27 cellular contexts compared by ENCODE assay signal in genomic region chr6:41675176-41675767, GRCh38. TPM values are rescaled to one million over a fixed set of nuclear protein-coding genes. Genes with fewer than 3 reads are reported as not detected.
DNase-seq lines count a peak whose midpoint lies in the region; ATAC-seq, FAIRE-seq and TF ChIP-seq lines count a peak whose summit lies in the region.
"Had no signal": no experiment of that assay in that cellular context is flagged by ENCODE, and none has a peak within 500 bp of the region (broad histone marks: within the 10 kb centered on the region; RNA-seq: fewer than 3 reads in every experiment).

No MANE protein-coding gene starts in this region.

- H3K9me3 ChIP-seq in H1 (ENCODE audit: insufficient read depth in 2 of 2, low read depth in 1 of 2, low read length in 1 of 2) = no peaks in the 10 kb centered on the region
- H3K9me3 ChIP-seq: colonic mucosa, esophagus squamous epithelium, sigmoid colon, SJCRH30, stomach, tibial artery had no signal

- no peak for TF ChIP-seq EP300 in H1 (IDR thresholded peaks at IDR 0.05; ENCODE audit: borderline replicate concordance in 1 of 2, low read depth in 2 of 2, low read length in 2 of 2)

- POLR2A ChIA-PET in H1 (lab: Charles Lee; ENCODE audit: partially characterized antibody) = no interaction called here

- H2BK20ac ChIP-seq in H1 (ENCODE audit: low read length) = no peak overlapping the region

- CTCF ChIA-PET in H1 (lab: Charles Lee; ENCODE audit: partially characterized antibody) = interaction anchor here (0.7 to 3.9 kb wide), 9 partner anchors 8 to 307 kb away, joined by 3 to 16 read pairs (median 3); no protein-coding TSS in a partner anchor

- DNase-seq in NCI-H1694 (lab: John Stamatoyannopoulos, UW) = peak; percentile 95
- DNase-seq in NCI-H524 (lab: John Stamatoyannopoulos, UW) = peak; percentile 92 to 97
- DNase-seq in H1 (ENCODE audit: low read depth in 1 of 2, low spot score in 2 of 2) = no peak
- peak; percentile 52 for DNase-seq in posterior vena cava (ENCODE audit: low spot score)
- DNase-seq in activated CD4-positive, alpha-beta T cell treated with anti-CD3 and anti-CD28 coated beads for 1 hour = no peak
- DNase-seq in D341Med (ENCODE audit: low spot score) = no peak
- DNase-seq: activated CD4-positive, alpha-beta T cell treated with anti-CD3 and anti-CD28 coated beads, Interleukin-2, amount 10 ng/mL, durations not matched to agents 7 days and 5 days; activated naive CD4-positive, alpha-beta T cell treated with anti-CD3 and anti-CD28 coated beads, Interleukin-2, amount 50 U/mL, for 16 hours; activated T-cell treated with anti-CD3 and anti-CD28 coated beads, Interleukin-2, amount 50 U/mL, for 72 hours; amygdala; CD4-positive, alpha-beta T cell; colonic mucosa; esophagus squamous epithelium; hypothalamus; natural killer cell; NCI-H226; sigmoid colon; SJCRH30; stomach had no signal

- no peak overlapping the region for H3K14ac ChIP-seq in H1 (ENCODE audit: insufficient read length)

- TF ChIP-seq CTCF in H1 (IDR thresholded peaks at IDR 0.05; ENCODE audit: control extremely low read depth in 1 of 3, insufficient read depth in 1 of 3, low read depth in 1 of 3, low read length in 3 of 3) = no peak

- H3K23me2 ChIP-seq in H1 (ENCODE audit: low read depth, low read length) = 0 out of 2 replicates have a peak, but pooled peaks cover 2% of the 10 kb centered on the region

- 0 out of 2 replicates have a peak overlapping the region, but pooled peaks have one; percentile 12 for H2BK15ac ChIP-seq in H1 (ENCODE audit: low read length)

- H4K8ac ChIP-seq in H1 (ENCODE audit: extremely low read depth, insufficient read depth, low read length) = no peak overlapping the region

- no peak overlapping the region for H3K4me2 ChIP-seq in H1 (ENCODE audit: insufficient read depth in 1 of 2, low read depth in 2 of 2, low read length in 2 of 2)
- H3K4me2 ChIP-seq: GM23338, KMS-11 had no signal

- H3K9ac ChIP-seq in H1 (replicated peaks in 1 of 4; ENCODE audit: extremely low read depth in 1 of 4, low read depth in 3 of 4, low read length in 3 of 4) = no peak overlapping the region
- H3K9ac ChIP-seq: KMS-11 had no signal

- ATAC-seq in GM18511 (IDR thresholded peaks at IDR 0.05; ENCODE audit: unreplicated experiment) = no peak
- ATAC-seq: activated T-cell treated with anti-CD3 and anti-CD28 coated beads, Interleukin-2, amount 50 U/mL, for 72 hours; GM23338; natural killer cell; Panc1 had no signal

- FAIRE-seq in H1 (lab: Jason Lieb, UNC) = no peak
- FAIRE-seq: bronchial epithelial cell, frontal cortex, G401.6 had no signal

- no peak overlapping the region for H3K18ac ChIP-seq in H1 (ENCODE audit: extremely low read depth, low read length)

- H4K5ac ChIP-seq in H1 (ENCODE audit: insufficient read length, low read depth, low read length) = no peak overlapping the region

- H2BK12ac ChIP-seq in H1 (ENCODE audit: low read depth, low read length) = no peak overlapping the region

- intact Hi-C loops in posterior vena cava (cut with DNase I) = no loop called here

- H3K23ac ChIP-seq in H1 (ENCODE audit: insufficient read length) = no peak overlapping the region

- no peak overlapping the region for H3K56ac ChIP-seq in H1 (replicated peaks; ENCODE audit: insufficient read length, low read depth, low read length)

- no peak overlapping the region for H2BK5ac ChIP-seq in H1 (ENCODE audit: low read depth, low read length)

- no peak overlapping the region for H4K91ac ChIP-seq in H1 (replicated peaks; ENCODE audit: insufficient read length, low read length)

- TF ChIP-seq POLR2A in H1 (IDR thresholded peaks at IDR 0.05; ENCODE audit: control extremely low read depth in 1 of 2, low read depth in 2 of 2, low read length in 2 of 2) = no peak

- no peak overlapping the region for H3K27ac ChIP-seq in H1 (ENCODE audit: low read depth, low read length)
- H3K27ac ChIP-seq: colonic mucosa, esophagus squamous epithelium, KMS-11, sigmoid colon, SJCRH30, stomach, tibial artery had no signal

- H4K20me1 ChIP-seq in H1 (replicated peaks in 1 of 2; ENCODE audit: control insufficient read depth in 1 of 2, insufficient read depth in 2 of 2, low read length in 2 of 2) = no peaks in the 10 kb centered on the region

- H3K4me3 ChIP-seq in H1 (ENCODE audit: extremely low read depth in 1 of 4, insufficient read depth in 2 of 4, low read depth in 3 of 4, low read length in 4 of 4) = no peak overlapping the region
- H3K4me3 ChIP-seq: colonic mucosa, esophagus squamous epithelium, GM23338, sigmoid colon, SJCRH30, stomach, tibial artery had no signal

- no peaks in the 10 kb centered on the region for H3K79me1 ChIP-seq in H1 (ENCODE audit: low read depth, low read length)

- no peak for TF ChIP-seq RAD21 in H1 (IDR thresholded peaks at IDR 0.05 in 1 of 2, conservative IDR thresholded peaks at IDR 0.05 in 1 of 2; ENCODE audit: low read depth in 2 of 2, low read length in 2 of 2)

- 83% methylated on average over 6 of the region's 6 CpGs; no CpG with 5 or more reads in 1 of the 2 experiments for WGBS in H1 (ENCODE audit: extremely low coverage in 1 of 2, insufficient coverage in 1 of 2, insufficient read length in 1 of 2, insufficient replicate concordance in 2 of 2, low coverage in 1 of 2, low lambda C conversion rate in 2 of 2, missing lambda C conversion rate in 1 of 2), 2 experiments

- H2AK5ac ChIP-seq in H1 (ENCODE audit: low read depth, low read length) = peak overlapping the region; percentile 24; the same call in 1 of the 2 replicates

- no peaks in the 10 kb centered on the region for H3K79me2 ChIP-seq in H1 (ENCODE audit: control insufficient read depth in 1 of 2, insufficient read depth in 2 of 2, low read length in 2 of 2)

- no peak overlapping the region for H2BK120ac ChIP-seq in H1 (replicated peaks; ENCODE audit: low read depth, low read length)

- no peaks in the 10 kb centered on the region for H3K36me3 ChIP-seq in H1 (ENCODE audit: control insufficient read depth in 2 of 4, insufficient read depth in 4 of 4, low read length in 3 of 4)
- H3K36me3 ChIP-seq: colonic mucosa, esophagus squamous epithelium, sigmoid colon, SJCRH30, stomach, tibial artery had no signal

- H3K4ac ChIP-seq in H1 (replicated peaks; ENCODE audit: insufficient read length, low read depth, low read length) = no peak overlapping the region

- H3K4me1 ChIP-seq in H1 (replicated peaks in 1 of 4; ENCODE audit: control insufficient read depth in 3 of 4, insufficient read depth in 4 of 4, low read length in 3 of 4) = peaks cover 0 to 14% (median 10%) of the 10 kb centered on the region in 4 experiments; a peak in 6 of 7 replicates
- H3K4me1 ChIP-seq: colonic mucosa, esophagus squamous epithelium, sigmoid colon, stomach, tibial artery had no signal

- no peak overlapping the region for H2AFZ ChIP-seq in H1 (ENCODE audit: low read length)
- H2AFZ ChIP-seq: GM23338 had no signal

- peaks cover 0 to 5% (median 3%) of the 10 kb centered on the region in 4 experiments; a peak in 4 of 7 replicates for H3K27me3 ChIP-seq in H1 (replicated peaks in 1 of 4; ENCODE audit: control insufficient read depth in 3 of 4, extremely low read depth in 1 of 4, insufficient read depth in 3 of 4, low read length in 3 of 4)
- H3K27me3 ChIP-seq: colonic mucosa had no signal

TF ChIP-seq in H1, 55 proteins besides CTCF, POLR2A, EP300 and RAD21:
- TF ChIP-seq RBBP5 (IDR thresholded peaks at IDR 0.05; ENCODE audit: borderline replicate concordance, low read depth, low read length) (no peak), TAF7 (optimal IDR thresholded peaks at IDR 0.05; ENCODE audit: borderline replicate concordance, low read depth, low read length) (no peak), E2F6 (IDR thresholded peaks at IDR 0.05) (no peak), SUZ12 (IDR thresholded peaks at IDR 0.05; ENCODE audit: low read length) (no peak), RXRA (IDR thresholded peaks at IDR 0.05; ENCODE audit: insufficient read depth, low read depth, low read length) (no peak), BACH1 (IDR thresholded peaks at IDR 0.05; ENCODE audit: low read length) (no peak), KDM4A (IDR thresholded peaks at IDR 0.05; ENCODE audit: low read depth, low read length, severe bottlenecking) (no peak), PHF8 (conservative IDR thresholded peaks at IDR 0.05; ENCODE audit: low read depth, low read length) (no peak), EZH2 (IDR thresholded peaks at IDR 0.05; ENCODE audit: low read depth, low read length, severe bottlenecking) (no peak), POU5F1 (IDR thresholded peaks at IDR 0.05; ENCODE audit: low read depth, low read length) (no peak)

RNA-seq across cellular contexts. Expression of gene MDFI, which starts 37.0 kb away (rescaled TPM):
- 38.5 and 41.0 TPM in 2 replicates for total RNA-seq in H1 (2021; fragmentation: NEBNext Ultra II Directional; extraction: Animal tissue kit (Norgen Biotek cat#: 25700))
- polyA plus RNA-seq in H1 (2011; rRNA removed) = 65.6 and 78.9 TPM in 2 replicates
- 73.5 TPM for polyA plus RNA-seq in H1 (2011; cell fraction: cytosol; rRNA removed)
- polyA plus RNA-seq in H1 (2011; cell fraction: nucleus; rRNA removed) = 60.0 TPM
- polyA plus RNA-seq in H1 (2012, experiment 1 of 2) = 21.8 to 38.0 TPM (median 35.1 TPM) in 4 replicates
- 41.2 TPM for polyA plus RNA-seq in H1 (2012, experiment 2 of 2)
- 36.9 TPM for polyA plus RNA-seq in H1 (2013, experiment 1 of 2)
- polyA plus RNA-seq in H1 (2013, experiment 2 of 2) = 40.4 TPM
- 10.9 and 15.4 TPM in 2 replicates for polyA minus RNA-seq in H1 (2011; rRNA and poly(A)+ RNA removed)
- 22.2 TPM for polyA minus RNA-seq in H1 (2011; cell fraction: cytosol; rRNA and poly(A)+ RNA removed)
- polyA minus RNA-seq in H1 (2011; cell fraction: nucleus; rRNA and poly(A)+ RNA removed) = 12.8 TPM
- 1 to 10 TPM; 5.4 to 6.5 TPM for total RNA-seq in posterior vena cava
- total RNA-seq: activated CD4-positive, alpha-beta T cell treated with anti-CD3 and anti-CD28 coated beads, Interleukin-2, amount 10 ng/mL, durations not matched to agents 7 days and 5 days; activated T-cell treated with anti-CD3 and anti-CD28 coated beads, Interleukin-2, amount 50 U/mL, for 72 hours; CD4-positive, alpha-beta T cell; natural killer cell had no signal

Comparison
In these comparisons a context has a peak if more than half of its experiments do, and no peak if none do; other contexts are left out.
1. DNase-seq: peak in NCI-H1694 (single experiment), NCI-H524 (2 of 2) and posterior vena cava (single experiment); none in H1 (0 of 2), activated CD4-positive, alpha-beta T cell treated with anti-CD3 and anti-CD28 coated beads for 1 hour (single experiment) and D341Med (single experiment).